19 cellular contexts compared by ENCODE assay signal in genomic region chr3:167116120-167116922, GRCh38.
DNase-seq lines count a peak whose midpoint lies in the region; ATAC-seq and TF ChIP-seq lines count a peak whose summit lies in the region.
"Had no signal": no experiment of that assay in that cellular context is flagged by ENCODE, and none has a peak within 500 bp of the region (broad histone marks: within the 10 kb centered on the region; RNA-seq: fewer than 3 reads in every experiment).

No MANE protein-coding gene starts in this region.

- DNase-seq in BE2C (peak; percentile 8), CD14-positive monocyte (ENCODE audit: low spot score) (peak; percentile 44), sciatic nerve (ENCODE audit: low spot score) (peak; percentile 40), A673 (ENCODE audit: low spot score) (no peak)
- DNase-seq: AML-193, NCI-H1092 treated with DMSO at 0.1 percent for 48 hours, NCI-H146, NCI-H2029 treated with DMSO at 0.1 percent for 48 hours, NCI-H2171, NCI-H526, PC-3, RPMI8226, SJCRH30 had no signal

- no peak for TF ChIP-seq POLR2A in gastroesophageal sphincter (IDR thresholded peaks at IDR 0.05)

- no peaks in the 10 kb centered on the region for H3K4me1 Mint-ChIP-seq in CD14-positive monocyte
- H3K4me1 Mint-ChIP-seq: GM23338 had no signal

- H3K4me3 ChIP-seq in BE2C (ENCODE audit: low read depth, low read length) (no peak overlapping the region), gastroesophageal sphincter (no peak overlapping the region), A673 (ENCODE audit: low read depth, low read length, poor library complexity, severe bottlenecking) (no peak overlapping the region)
- H3K4me3 ChIP-seq: GM23338, K562, SJCRH30 had no signal

- H3K27ac ChIP-seq in gastroesophageal sphincter (no peak overlapping the region), A673 (ENCODE audit: low read depth, low read length, poor library complexity, severe bottlenecking) (no peak overlapping the region)
- H3K27ac ChIP-seq: SJCRH30 had no signal

- intact Hi-C loops in CD14-positive monocyte (cut with micrococcal nuclease) (no loop called here), sciatic nerve (cut with DNase I) (no loop called here), A673 (cut with micrococcal nuclease; ENCODE audit: unreplicated experiment) (no loop called here)

- POLR2A ChIA-PET in A673 (lab: Charles Lee; ENCODE audit: low non-redundant PET) = no interaction called here

- no peaks in the 10 kb centered on the region for H3K36me3 Mint-ChIP-seq in CD14-positive monocyte

- TF ChIP-seq CTCF in BE2C (IDR thresholded peaks at IDR 0.05; ENCODE audit: low read depth, low read length) = no peak
- no peak for TF ChIP-seq CTCF in CD14-positive monocyte (IDR thresholded peaks at IDR 0.05)
- TF ChIP-seq CTCF in gastroesophageal sphincter (IDR thresholded peaks at IDR 0.05) = no peak
- no peak for TF ChIP-seq CTCF in A673 (conservative IDR thresholded peaks at IDR 0.05; ENCODE audit: low read depth, low read length)

- H3K36me3 ChIP-seq in BE2C = no peaks in the 10 kb centered on the region
- H3K36me3 ChIP-seq in gastroesophageal sphincter = no peaks in the 10 kb centered on the region
- H3K36me3 ChIP-seq in A673 (ENCODE audit: insufficient read depth, low read length, poor library complexity, severe bottlenecking) = no peaks in the 10 kb centered on the region
- H3K36me3 ChIP-seq: SJCRH30 had no signal

- H3K9me3 ChIP-seq in BE2C (no peaks in the 10 kb centered on the region), gastroesophageal sphincter (peaks cover 0 to 3% (median 0%) of the 10 kb centered on the region in 3 donors), A673 (ENCODE audit: low read depth, low read length, poor library complexity, severe bottlenecking) (no peaks in the 10 kb centered on the region)
- H3K9me3 ChIP-seq: SJCRH30 had no signal

- peaks cover 2 to 19% (median 8%) of the 10 kb centered on the region in 7 donors for H3K9me3 Mint-ChIP-seq in CD14-positive monocyte
- H3K9me3 Mint-ChIP-seq: GM23338 had no signal

- CTCF ChIA-PET in A673 (lab: Charles Lee) = no interaction called here

- 90% methylated on average over 2 of the region's 32 CpGs; no CpG with 5 or more reads in 1 of the 2 donors for WGBS in gastroesophageal sphincter (ENCODE audit: low coverage in 1 of 2), 2 donors

- H3K27me3 ChIP-seq in BE2C (no peaks in the 10 kb centered on the region), gastroesophageal sphincter (no peaks in the 10 kb centered on the region), A673 (replicated peaks; ENCODE audit: insufficient read depth, low read depth, low read length, poor library complexity) (no peaks in the 10 kb centered on the region)
- H3K27me3 ChIP-seq: SJCRH30 had no signal

- TF ChIP-seq EP300 in gastroesophageal sphincter (IDR thresholded peaks at IDR 0.05) = no peak

- H3K27ac Mint-ChIP-seq in CD14-positive monocyte = no peak overlapping the region
- H3K27ac Mint-ChIP-seq: GM23338 had no signal

- no TSS peak for BruUV-seq in A673 (replicated peaks; lab: Mats Ljungman, UMichigan)

- peaks cover 0 to 2% (median 0%) of the 10 kb centered on the region in 3 donors for H3K27me3 Mint-ChIP-seq in CD14-positive monocyte (ENCODE audit: low read depth in 3 of 3)

- peak; percentile 20 for ATAC-seq in gastroesophageal sphincter
- ATAC-seq in sciatic nerve = peak; percentile 42
- ATAC-seq in GM19467 (IDR thresholded peaks at IDR 0.05; ENCODE audit: unreplicated experiment) = no peak
- no peak for ATAC-seq in GM19452 (IDR thresholded peaks at IDR 0.05; ENCODE audit: unreplicated experiment)
- ATAC-seq: GM23338, HCT116, K562, PC-3 had no signal

- no peaks in the 10 kb centered on the region for H3K4me1 ChIP-seq in BE2C
- H3K4me1 ChIP-seq in gastroesophageal sphincter = no peaks in the 10 kb centered on the region
- H3K4me1 ChIP-seq in A673 (ENCODE audit: insufficient read depth, low read length, poor library complexity, severe bottlenecking) = no peaks in the 10 kb centered on the region
- H3K4me1 ChIP-seq: SJCRH30 had no signal

- H3K4me3 Mint-ChIP-seq in CD14-positive monocyte = no peak overlapping the region
- H3K4me3 Mint-ChIP-seq: GM23338 had no signal

Comparison
In these comparisons a context has a peak if more than half of its experiments do, and no peak if none do; other contexts are left out.
1. ATAC-seq: peak in gastroesophageal sphincter (single experiment) and sciatic nerve (single experiment); none in GM19467 (single experiment) and GM19452 (single experiment).